ENCODE assay signal across 17 cellular contexts in the genomic region with DNA sequence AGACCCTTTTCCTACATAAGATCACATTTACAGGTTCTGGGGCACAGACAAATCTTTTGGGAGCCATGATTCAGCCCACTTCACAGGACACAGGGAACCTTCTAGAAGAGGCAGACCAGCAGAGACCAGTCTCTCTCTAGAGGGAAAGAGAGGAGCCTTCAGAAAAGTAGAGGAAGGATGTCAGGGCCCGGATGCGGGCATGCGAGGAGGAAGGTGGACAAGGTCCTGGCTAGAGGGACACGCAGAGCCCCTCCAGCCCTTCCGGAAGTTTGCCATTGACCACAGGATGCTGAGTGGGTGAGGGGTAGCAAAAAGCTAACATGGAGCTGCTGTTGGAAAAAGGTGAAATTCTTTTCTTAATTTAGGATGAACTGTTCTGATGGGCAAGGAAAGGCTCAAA.
"Had no signal": no experiment of that assay in that cellular context is flagged by ENCODE, and none has a peak within 500 bp of the region (broad histone marks: within the 10 kb centered on the region; RNA-seq: fewer than 3 reads in every experiment).

No MANE protein-coding gene starts in this region.

- H3K4me3 ChIP-seq: body of pancreas, hepatocyte, SJSA1, upper lobe of left lung had no signal

- H3K27ac ChIP-seq: body of pancreas, hepatocyte, SJSA1, upper lobe of left lung, WERI-Rb-1 had no signal

- DNase-seq: activated CD4-positive, alpha-beta T cell treated with anti-CD3 and anti-CD28 coated beads, Interleukin-2, amount 10 ng/mL, durations not matched to agents 7 days and 5 days; activated effector memory CD4-positive, alpha-beta T cell treated with anti-CD3 and anti-CD28 coated beads, Interleukin-2, amount 50 U/mL, for 16 hours; activated T-cell treated with anti-CD3 and anti-CD28 coated beads for 4 hours; body of pancreas; dermis blood vessel endothelial cell; erythroblast; kidney glomerular epithelial cell; stimulated activated CD4-positive, alpha-beta T cell treated with anti-CD3 and anti-CD28 coated beads, Interleukin-1b, Interleukin-23, amount 100 ng/mL, for 48 hours; stimulated activated naive CD4-positive, alpha-beta T cell treated with Interleukin-2 at 50 U/mL for 16 hours; SW 1271; T1000; upper lobe of left lung; WERI-Rb-1 had no signal

- H3K4me1 ChIP-seq: body of pancreas, SJSA1, upper lobe of left lung had no signal

- H3K9me3 ChIP-seq: body of pancreas, SJSA1, upper lobe of left lung had no signal

- ATAC-seq: body of pancreas, right cardiac atrium had no signal

- H3K9me3 Mint-ChIP-seq: activated CD4-positive, alpha-beta T cell treated with anti-CD3 and anti-CD28 coated beads, Interleukin-2, amount 10 ng/mL, durations not matched to agents 7 days and 5 days; mesothelial cell of epicardium had no signal

- H3K27ac Mint-ChIP-seq: activated CD4-positive, alpha-beta T cell treated with anti-CD3 and anti-CD28 coated beads, Interleukin-2, amount 10 ng/mL, durations not matched to agents 7 days and 5 days; mesothelial cell of epicardium had no signal

- H3K4me3 Mint-ChIP-seq: activated CD4-positive, alpha-beta T cell treated with anti-CD3 and anti-CD28 coated beads, Interleukin-2, amount 10 ng/mL, durations not matched to agents 7 days and 5 days; mesothelial cell of epicardium had no signal

- H3K36me3 ChIP-seq: WERI-Rb-1 had no signal

- H3K27me3 ChIP-seq: body of pancreas, hepatocyte, SJSA1, upper lobe of left lung had no signal
